Comparison of ENCODE assay signal across 15 cellular contexts in genomic region chr15:48868549-48868948, GRCh38. TPM values are rescaled to one million over a fixed set of nuclear protein-coding genes. Genes with fewer than 3 reads are reported as not detected.
DNase-seq lines count a peak whose midpoint lies in the region; ATAC-seq and TF ChIP-seq lines count a peak whose summit lies in the region.
"Had no signal": no experiment of that assay in that cellular context is flagged by ENCODE, and none has a peak within 500 bp of the region (broad histone marks: within the 10 kb centered on the region; RNA-seq: fewer than 3 reads in every experiment).

No MANE protein-coding gene starts in this region.

- no peak overlapping the region for H3K27ac ChIP-seq in colonic mucosa
- H3K27ac ChIP-seq: 22Rv1, WERI-Rb-1 had no signal

- DNase-seq in DMS53 (lab: John Stamatoyannopoulos, UW): peak; percentile 16
- no peak for DNase-seq in DMS53 treated with DMSO at 0.1 percent for 48 hours (lab: John Stamatoyannopoulos, UW; ENCODE audit: unreplicated experiment)
- peak; percentile 12 for DNase-seq in NCI-H748 treated with DMSO at 0.1 percent for 48 hours (lab: John Stamatoyannopoulos, UW)
- peak; percentile 31 for DNase-seq in dedifferentiated amniotic fluid mesenchymal stem cell (ENCODE audit: extremely low spot score)
- peak; percentile 53 for DNase-seq in retinal pigment epithelial cell (ENCODE audit: low read depth)
- DNase-seq in occipital lobe (lab: John Stamatoyannopoulos, UW): no peak
- DNase-seq in colonic mucosa: no peak
- DNase-seq: H7, hypothalamus, midbrain, NCI-H1092, retina, WERI-Rb-1 had no signal

- no peak for ATAC-seq in GM18870 (IDR thresholded peaks at IDR 0.05; ENCODE audit: unreplicated experiment)

- no peak overlapping the region for H3K4me3 ChIP-seq in retinal pigment epithelial cell (ENCODE audit: low read length)
- H3K4me3 ChIP-seq in colonic mucosa: no peak overlapping the region

- TF ChIP-seq CTCF in retinal pigment epithelial cell (conservative IDR thresholded peaks at IDR 0.05; ENCODE audit: low read depth, low read length) (no peak), colonic mucosa (IDR thresholded peaks at IDR 0.05) (no peak)

- H3K36me3 ChIP-seq in colonic mucosa: no peaks in the 10 kb centered on the region
- H3K36me3 ChIP-seq: WERI-Rb-1 had no signal

- intact Hi-C loops in colonic mucosa (cut with DNase I): loop anchor here (10.0 kb wide), 1 partner anchor 276 kb away; no protein-coding TSS in a partner anchor

- no peaks in the 10 kb centered on the region for H3K27me3 ChIP-seq in colonic mucosa

- H3K9me3 ChIP-seq in colonic mucosa: no peaks in the 10 kb centered on the region

- no peaks in the 10 kb centered on the region for H3K4me1 ChIP-seq in colonic mucosa

- H3K9ac ChIP-seq in colonic mucosa (ENCODE audit: low read depth in 2 of 2, low read length in 2 of 2): no peak overlapping the region

RNA-seq across cellular contexts. Expression of gene EID1, which starts 9.4 kb away (rescaled TPM):
- total RNA-seq in occipital lobe (215 TPM), colonic mucosa (10 to 100 TPM; 54.2 to 66.0 TPM)

RNA-seq across cellular contexts. Expression of gene CEP152, which starts 57.7 kb away (rescaled TPM):
- 2.7 TPM for total RNA-seq in occipital lobe
- total RNA-seq in colonic mucosa: 10 to 100 TPM in 1 of 2 donors, 1 to 10 TPM in 1; 4.8 to 11.8 TPM

Comparison
In these comparisons a context has a peak if more than half of its experiments do, and no peak if none do; other contexts are left out.
1. DNase-seq: peak in DMS53 (single experiment), NCI-H748 treated with DMSO at 0.1 percent for 48 hours (single experiment), dedifferentiated amniotic fluid mesenchymal stem cell (single experiment) and retinal pigment epithelial cell (single experiment); none in DMS53 treated with DMSO at 0.1 percent for 48 hours (single experiment), occipital lobe (single experiment) and colonic mucosa (single experiment).